1 cellular context compared by ENCODE assay signal in the genomic region with DNA sequence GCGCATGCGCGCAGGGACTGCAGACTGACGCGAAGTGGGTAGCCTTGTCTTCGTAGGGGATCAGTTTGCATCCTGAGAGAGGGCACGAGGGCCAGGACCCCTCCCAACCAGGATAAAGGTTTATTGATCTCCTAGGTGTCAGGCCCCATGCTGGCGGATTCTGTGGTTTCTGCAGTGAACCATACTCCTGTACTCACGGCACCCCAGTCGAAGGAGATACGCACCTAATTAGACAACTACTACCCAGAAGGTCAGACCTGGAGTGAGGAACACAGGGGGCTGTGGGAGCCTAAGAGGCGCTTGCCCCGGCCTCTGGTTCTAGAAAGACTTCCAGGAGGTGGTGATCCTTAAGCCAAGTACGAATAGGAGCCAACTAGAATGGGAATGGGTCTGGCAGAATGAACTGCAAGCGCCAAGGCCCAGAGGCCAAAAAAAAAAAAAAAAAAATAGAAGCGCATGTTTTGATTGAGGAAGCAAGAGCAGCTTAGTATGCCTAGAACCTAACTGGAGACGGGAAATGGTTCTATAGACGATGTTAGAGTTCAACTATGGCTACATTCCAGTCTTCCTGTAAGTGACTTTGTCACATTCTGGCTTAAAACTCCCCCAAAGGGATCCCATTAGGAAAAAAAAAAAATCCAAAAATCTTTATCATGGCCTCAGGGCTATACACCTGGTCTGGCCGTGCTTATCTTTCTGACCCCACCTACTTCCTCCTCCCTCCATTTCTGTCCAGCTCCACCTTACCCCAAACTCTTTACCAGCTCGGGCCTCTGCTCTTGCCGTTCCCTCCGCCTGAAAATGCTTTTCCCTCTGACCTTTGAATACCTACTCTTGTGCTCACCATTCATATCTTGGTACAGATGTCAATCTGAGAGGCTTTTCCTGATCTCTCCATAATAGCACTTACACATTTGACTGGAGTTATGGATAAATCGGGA.
TF ChIP-seq lines count a peak whose summit lies in the region.

No MANE protein-coding gene starts in this region.

TF ChIP-seq in GM23338, 12 proteins besides CTCF, POLR2A, EP300 and RAD21:
- TF ChIP-seq, protein P1, sequence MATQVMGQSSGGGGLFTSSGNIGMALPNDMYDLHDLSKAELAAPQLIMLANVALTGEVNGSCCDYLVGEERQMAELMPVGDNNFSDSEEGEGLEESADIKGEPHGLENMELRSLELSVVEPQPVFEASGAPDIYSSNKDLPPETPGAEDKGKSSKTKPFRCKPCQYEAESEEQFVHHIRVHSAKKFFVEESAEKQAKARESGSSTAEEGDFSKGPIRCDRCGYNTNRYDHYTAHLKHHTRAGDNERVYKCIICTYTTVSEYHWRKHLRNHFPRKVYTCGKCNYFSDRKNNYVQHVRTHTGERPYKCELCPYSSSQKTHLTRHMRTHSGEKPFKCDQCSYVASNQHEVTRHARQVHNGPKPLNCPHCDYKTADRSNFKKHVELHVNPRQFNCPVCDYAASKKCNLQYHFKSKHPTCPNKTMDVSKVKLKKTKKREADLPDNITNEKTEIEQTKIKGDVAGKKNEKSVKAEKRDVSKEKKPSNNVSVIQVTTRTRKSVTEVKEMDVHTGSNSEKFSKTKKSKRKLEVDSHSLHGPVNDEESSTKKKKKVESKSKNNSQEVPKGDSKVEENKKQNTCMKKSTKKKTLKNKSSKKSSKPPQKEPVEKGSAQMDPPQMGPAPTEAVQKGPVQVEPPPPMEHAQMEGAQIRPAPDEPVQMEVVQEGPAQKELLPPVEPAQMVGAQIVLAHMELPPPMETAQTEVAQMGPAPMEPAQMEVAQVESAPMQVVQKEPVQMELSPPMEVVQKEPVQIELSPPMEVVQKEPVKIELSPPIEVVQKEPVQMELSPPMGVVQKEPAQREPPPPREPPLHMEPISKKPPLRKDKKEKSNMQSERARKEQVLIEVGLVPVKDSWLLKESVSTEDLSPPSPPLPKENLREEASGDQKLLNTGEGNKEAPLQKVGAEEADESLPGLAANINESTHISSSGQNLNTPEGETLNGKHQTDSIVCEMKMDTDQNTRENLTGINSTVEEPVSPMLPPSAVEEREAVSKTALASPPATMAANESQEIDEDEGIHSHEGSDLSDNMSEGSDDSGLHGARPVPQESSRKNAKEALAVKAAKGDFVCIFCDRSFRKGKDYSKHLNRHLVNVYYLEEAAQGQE (IDR thresholded peaks at IDR 0.05; ENCODE audit: unreplicated experiment) = no peak
- TF ChIP-seq EZH2 (IDR thresholded peaks at IDR 0.05; ENCODE audit: low read depth, unreplicated experiment) (no peak), CREB1 (CRISPR knock-in tag; IDR thresholded peaks at IDR 0.05; ENCODE audit: low read depth) (no peak), NANOG (IDR thresholded peaks at IDR 0.05; ENCODE audit: borderline replicate concordance) (no peak), ZNF331 (CRISPR knock-in tag; IDR thresholded peaks at IDR 0.05; ENCODE audit: low read depth) (no peak), POLR2AphosphoS5 (IDR thresholded peaks at IDR 0.05; ENCODE audit: low read depth) (no peak), STAT1 (IDR thresholded peaks at IDR 0.05; ENCODE audit: unreplicated experiment) (no peak), ZNF114 (CRISPR knock-in tag; IDR thresholded peaks at IDR 0.05) (no peak), JUNB (IDR thresholded peaks at IDR 0.05; ENCODE audit: unreplicated experiment) (no peak), EZH2phosphoT487 (IDR thresholded peaks at IDR 0.05; ENCODE audit: unreplicated experiment) (no peak)
- TF ChIP-seq, protein P2, sequence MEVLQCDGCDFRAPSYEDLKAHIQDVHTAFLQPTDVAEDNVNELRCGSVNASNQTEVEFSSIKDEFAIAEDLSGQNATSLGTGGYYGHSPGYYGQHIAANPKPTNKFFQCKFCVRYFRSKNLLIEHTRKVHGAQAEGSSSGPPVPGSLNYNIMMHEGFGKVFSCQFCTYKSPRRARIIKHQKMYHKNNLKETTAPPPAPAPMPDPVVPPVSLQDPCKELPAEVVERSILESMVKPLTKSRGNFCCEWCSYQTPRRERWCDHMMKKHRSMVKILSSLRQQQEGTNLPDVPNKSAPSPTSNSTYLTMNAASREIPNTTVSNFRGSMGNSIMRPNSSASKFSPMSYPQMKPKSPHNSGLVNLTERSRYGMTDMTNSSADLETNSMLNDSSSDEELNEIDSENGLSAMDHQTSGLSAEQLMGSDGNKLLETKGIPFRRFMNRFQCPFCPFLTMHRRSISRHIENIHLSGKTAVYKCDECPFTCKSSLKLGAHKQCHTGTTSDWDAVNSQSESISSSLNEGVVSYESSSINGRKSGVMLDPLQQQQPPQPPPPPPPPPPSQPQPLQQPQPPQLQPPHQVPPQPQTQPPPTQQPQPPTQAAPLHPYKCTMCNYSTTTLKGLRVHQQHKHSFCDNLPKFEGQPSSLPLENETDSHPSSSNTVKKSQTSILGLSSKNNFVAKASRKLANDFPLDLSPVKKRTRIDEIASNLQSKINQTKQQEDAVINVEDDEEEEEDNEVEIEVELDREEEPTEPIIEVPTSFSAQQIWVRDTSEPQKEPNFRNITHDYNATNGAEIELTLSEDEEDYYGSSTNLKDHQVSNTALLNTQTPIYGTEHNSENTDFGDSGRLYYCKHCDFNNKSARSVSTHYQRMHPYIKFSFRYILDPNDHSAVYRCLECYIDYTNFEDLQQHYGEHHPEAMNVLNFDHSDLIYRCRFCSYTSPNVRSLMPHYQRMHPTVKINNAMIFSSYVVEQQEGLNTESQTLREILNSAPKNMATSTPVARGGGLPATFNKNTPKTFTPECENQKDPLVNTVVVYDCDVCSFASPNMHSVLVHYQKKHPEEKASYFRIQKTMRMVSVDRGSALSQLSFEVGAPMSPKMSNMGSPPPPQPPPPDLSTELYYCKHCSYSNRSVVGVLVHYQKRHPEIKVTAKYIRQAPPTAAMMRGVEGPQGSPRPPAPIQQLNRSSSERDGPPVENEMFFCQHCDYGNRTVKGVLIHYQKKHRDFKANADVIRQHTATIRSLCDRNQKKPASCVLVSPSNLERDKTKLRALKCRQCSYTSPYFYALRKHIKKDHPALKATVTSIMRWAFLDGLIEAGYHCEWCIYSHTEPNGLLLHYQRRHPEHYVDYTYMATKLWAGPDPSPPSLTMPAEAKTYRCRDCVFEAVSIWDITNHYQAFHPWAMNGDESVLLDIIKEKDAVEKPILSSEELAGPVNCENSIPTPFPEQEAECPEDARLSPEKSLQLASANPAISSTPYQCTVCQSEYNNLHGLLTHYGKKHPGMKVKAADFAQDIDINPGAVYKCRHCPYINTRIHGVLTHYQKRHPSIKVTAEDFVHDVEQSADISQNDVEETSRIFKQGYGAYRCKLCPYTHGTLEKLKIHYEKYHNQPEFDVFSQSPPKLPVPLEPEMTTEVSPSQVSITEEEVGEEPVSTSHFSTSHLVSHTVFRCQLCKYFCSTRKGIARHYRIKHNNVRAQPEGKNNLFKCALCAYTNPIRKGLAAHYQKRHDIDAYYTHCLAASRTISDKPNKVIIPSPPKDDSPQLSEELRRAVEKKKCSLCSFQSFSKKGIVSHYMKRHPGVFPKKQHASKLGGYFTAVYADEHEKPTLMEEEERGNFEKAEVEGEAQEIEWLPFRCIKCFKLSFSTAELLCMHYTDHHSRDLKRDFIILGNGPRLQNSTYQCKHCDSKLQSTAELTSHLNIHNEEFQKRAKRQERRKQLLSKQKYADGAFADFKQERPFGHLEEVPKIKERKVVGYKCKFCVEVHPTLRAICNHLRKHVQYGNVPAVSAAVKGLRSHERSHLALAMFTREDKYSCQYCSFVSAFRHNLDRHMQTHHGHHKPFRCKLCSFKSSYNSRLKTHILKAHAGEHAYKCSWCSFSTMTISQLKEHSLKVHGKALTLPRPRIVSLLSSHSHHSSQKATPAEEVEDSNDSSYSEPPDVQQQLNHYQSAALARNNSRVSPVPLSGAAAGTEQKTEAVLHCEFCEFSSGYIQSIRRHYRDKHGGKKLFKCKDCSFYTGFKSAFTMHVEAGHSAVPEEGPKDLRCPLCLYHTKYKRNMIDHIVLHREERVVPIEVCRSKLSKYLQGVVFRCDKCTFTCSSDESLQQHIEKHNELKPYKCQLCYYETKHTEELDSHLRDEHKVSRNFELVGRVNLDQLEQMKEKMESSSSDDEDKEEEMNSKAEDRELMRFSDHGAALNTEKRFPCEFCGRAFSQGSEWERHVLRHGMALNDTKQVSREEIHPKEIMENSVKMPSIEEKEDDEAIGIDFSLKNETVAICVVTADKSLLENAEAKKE (CRISPR knock-in tag; IDR thresholded peaks at IDR 0.05) = no peak
- TF ChIP-seq, protein P3, sequence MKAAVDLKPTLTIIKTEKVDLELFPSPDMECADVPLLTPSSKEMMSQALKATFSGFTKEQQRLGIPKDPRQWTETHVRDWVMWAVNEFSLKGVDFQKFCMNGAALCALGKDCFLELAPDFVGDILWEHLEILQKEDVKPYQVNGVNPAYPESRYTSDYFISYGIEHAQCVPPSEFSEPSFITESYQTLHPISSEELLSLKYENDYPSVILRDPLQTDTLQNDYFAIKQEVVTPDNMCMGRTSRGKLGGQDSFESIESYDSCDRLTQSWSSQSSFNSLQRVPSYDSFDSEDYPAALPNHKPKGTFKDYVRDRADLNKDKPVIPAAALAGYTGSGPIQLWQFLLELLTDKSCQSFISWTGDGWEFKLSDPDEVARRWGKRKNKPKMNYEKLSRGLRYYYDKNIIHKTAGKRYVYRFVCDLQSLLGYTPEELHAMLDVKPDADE (IDR thresholded peaks at IDR 0.05) = no peak
